23 cellular contexts compared by ENCODE assay signal in genomic region chr7:89053130-89053529, GRCh38.
"Had no signal": no experiment of that assay in that cellular context is flagged by ENCODE, and none has a peak within 500 bp of the region (broad histone marks: within the 10 kb centered on the region; RNA-seq: fewer than 3 reads in every experiment).

No MANE protein-coding gene starts in this region.

- DNase-seq: hypothalamus; immature natural killer cell; kidney; left colon; left lung; lower lobe of right lung; mammary epithelial cell; mesenchymal stem cell; naive thymus-derived CD8-positive, alpha-beta T cell; ovary; right lobe of liver; stimulated activated CD4-positive, alpha-beta T cell treated with anti-CD3 and anti-CD28 coated beads, Interleukin-1b, Interleukin-23, amount 100 ng/mL, for 48 hours; stimulated activated CD4-positive, alpha-beta T cell treated with anti-CD3 and anti-CD28 coated beads, Interleukin-2, amount 100 ng/mL, for 48 hours; stimulated activated CD4-positive, alpha-beta T cell treated with anti-CD3 and anti-CD28 coated beads, Interleukin-4, amount 100 ng/mL, for 4 hours; stimulated activated CD8-positive, alpha-beta memory T cell treated with anti-CD3 and anti-CD28 coated beads, Interleukin-4, amount 100 ng/mL, for 48 hours; stimulated activated naive CD4-positive, alpha-beta T cell treated with Interleukin-2 at 50 U/mL for 16 hours; stimulated activated naive CD8-positive, alpha-beta T cell treated with anti-CD3 and anti-CD28 coated beads, Interleukin-15, amount 100 ng/mL, for 72 hours; substantia nigra; uterus had no signal

- ATAC-seq: left colon; left lung; lower lobe of right lung; naive thymus-derived CD8-positive, alpha-beta T cell; right lobe of liver; stimulated activated memory B cell treated with anti-CD40 and anti-IgM and Interleukin-4, amounts not matched to agents 10 μg/mL and 1 μg/mL and 100 μg/mL, for 72 hours; stimulated activated naive CD8-positive, alpha-beta T cell treated with anti-CD3 and anti-CD28 coated beads, Interleukin-15, amount 100 ng/mL, for 72 hours had no signal

- H3K9me3 ChIP-seq: left lung, lower lobe of right lung, ovary, right atrium auricular region, right lobe of liver, tibial nerve, uterus had no signal

- H3K4me2 ChIP-seq: smooth muscle cell had no signal

- H3K36me3 ChIP-seq: left lung, lower lobe of right lung, ovary, right atrium auricular region, right lobe of liver, tibial nerve, uterus had no signal

- H3K27ac ChIP-seq: left lung, lower lobe of right lung, ovary, right atrium auricular region, right lobe of liver, tibial nerve, uterus had no signal

- H3K4me1 ChIP-seq: left lung, lower lobe of right lung, right atrium auricular region, right lobe of liver, tibial nerve, uterus had no signal

- H3K4me3 ChIP-seq: left lung, lower lobe of right lung, ovary, right atrium auricular region, right lobe of liver, smooth muscle cell, tibial nerve, uterus had no signal

- H3K27me3 ChIP-seq: left lung, ovary, right atrium auricular region, right lobe of liver, tibial nerve, uterus had no signal
